12 cellular contexts compared by ENCODE assay signal in the genomic region with DNA sequence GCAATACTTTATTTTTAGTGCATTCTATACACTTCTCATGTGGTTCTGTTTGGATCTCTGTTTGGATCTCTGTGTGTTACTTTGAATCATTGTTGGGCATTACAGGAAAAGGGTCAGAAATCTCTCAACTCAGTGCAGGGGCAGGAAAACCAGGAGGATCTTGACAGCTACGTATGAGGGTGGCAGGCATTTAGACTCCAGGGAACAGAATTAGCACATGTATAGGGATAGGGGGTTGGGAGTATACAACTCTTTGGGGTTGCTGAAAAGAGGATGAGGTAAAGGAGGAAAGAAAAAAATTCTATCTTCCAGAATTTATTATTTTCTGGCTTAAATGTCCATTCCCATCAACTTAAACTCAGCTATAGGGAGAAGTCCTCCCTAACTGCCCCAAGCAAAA. TPM values are rescaled to one million over a fixed set of nuclear protein-coding genes. Genes with fewer than 3 reads are reported as not detected.
DNase-seq lines count a peak whose midpoint lies in the region; ATAC-seq and TF ChIP-seq lines count a peak whose summit lies in the region.
"Had no signal": no experiment of that assay in that cellular context is flagged by ENCODE, and none has a peak within 500 bp of the region (broad histone marks: within the 10 kb centered on the region; RNA-seq: fewer than 3 reads in every experiment).

No MANE protein-coding gene starts in this region.

- H3K4me3 ChIP-seq in H7 (ENCODE audit: insufficient read depth, low read depth, low read length) (no peak overlapping the region), neural progenitor cell (no peak overlapping the region), MM.1S (ENCODE audit: low read length) (no peak overlapping the region)
- H3K4me3 ChIP-seq: A549 had no signal

- H2AFZ ChIP-seq in neural progenitor cell (replicated peaks) (peak overlapping the region; percentile 50), MM.1S (ENCODE audit: low read length) (no peak overlapping the region)

- no peaks in the 10 kb centered on the region for H3K4me1 ChIP-seq in neural progenitor cell
- H3K4me1 ChIP-seq in MM.1S (ENCODE audit: low read length), result peaks cover 4% of the 10 kb centered on the region; the same call in 1 of the 2 replicates
- H3K4me1 ChIP-seq: A549, BE2C had no signal

- TF ChIP-seq CTCF in CD4-positive, alpha-beta T cell (IDR thresholded peaks at IDR 0.05), result no peak
- no peak for TF ChIP-seq CTCF in neural progenitor cell (IDR thresholded peaks at IDR 0.05)
- TF ChIP-seq CTCF in MM.1S (IDR thresholded peaks at IDR 0.05; ENCODE audit: low read length), result no peak

- H3K36me3 ChIP-seq in H7 (replicated peaks; ENCODE audit: control insufficient read depth, insufficient read depth, low read length) (no peaks in the 10 kb centered on the region), neural progenitor cell (no peaks in the 10 kb centered on the region), MM.1S (replicated peaks; ENCODE audit: insufficient read depth, low read length) (no peaks in the 10 kb centered on the region)
- H3K36me3 ChIP-seq: BE2C had no signal

- peaks cover 3% of the 10 kb centered on the region for H3K9me3 Mint-ChIP-seq in CD4-positive, alpha-beta T cell
- H3K9me3 Mint-ChIP-seq in activated T-helper 1 cell treated with anti-CD3 and anti-CD28 coated beads, Interleukin-12 subunit alpha, Interleukin-12 subunit beta, Interleukin-2, Interleukin-4 antibody, amounts not matched to agents 30 ng/mL and 10 ng/mL and 1 ng/mL, durations not matched to agents 14 hours and 24 hours and 36 hours, result peaks cover 13% of the 10 kb centered on the region
- H3K9me3 Mint-ChIP-seq in neural progenitor cell, result peaks cover 10% of the 10 kb centered on the region

- no peaks in the 10 kb centered on the region for H3K36me3 Mint-ChIP-seq in CD4-positive, alpha-beta T cell (ENCODE audit: low read depth)
- H3K36me3 Mint-ChIP-seq in activated T-helper 1 cell treated with anti-CD3 and anti-CD28 coated beads, Interleukin-12 subunit alpha, Interleukin-12 subunit beta, Interleukin-2, Interleukin-4 antibody, amounts not matched to agents 30 ng/mL and 10 ng/mL and 1 ng/mL, durations not matched to agents 14 hours and 24 hours and 36 hours (ENCODE audit: low read depth), result peaks cover 16% of the 10 kb centered on the region
- no peaks in the 10 kb centered on the region for H3K36me3 Mint-ChIP-seq in neural progenitor cell

- H3K9me2 ChIP-seq in MM.1S (replicated peaks; ENCODE audit: insufficient read depth, low read length), result no peaks in the 10 kb centered on the region

- no peaks in the 10 kb centered on the region for H3K79me2 ChIP-seq in neural progenitor cell (ENCODE audit: low read depth)
- no peaks in the 10 kb centered on the region for H3K79me2 ChIP-seq in MM.1S (ENCODE audit: low read length)

- H3K4me2 ChIP-seq in neural progenitor cell (no peak overlapping the region), MM.1S (ENCODE audit: low read depth, low read length) (no peak overlapping the region)
- H3K4me2 ChIP-seq: A549 had no signal

- intact Hi-C loops in CD4-positive, alpha-beta T cell (cut with DNase I, micrococcal nuclease), result no loop called here
- intact Hi-C loops in activated T-helper 1 cell treated with anti-CD3 and anti-CD28 coated beads, Interleukin-12 subunit alpha, Interleukin-12 subunit beta, Interleukin-2, Interleukin-4 antibody, amounts not matched to agents 30 ng/mL and 10 ng/mL and 1 ng/mL, durations not matched to agents 14 hours and 24 hours and 36 hours (cut with micrococcal nuclease), result no loop called here

- CTCF ChIA-PET in CD4-positive, alpha-beta T cell (lab: Charles Lee), result no interaction called here

- DNase-seq in CD4-positive, alpha-beta T cell, result no peak
- DNase-seq in H7 (peak; percentile 52), neural progenitor cell (ENCODE audit: low spot score) (no peak), RPMI8226 (no peak), MM.1S (no peak)
- DNase-seq in activated T-helper 1 cell treated with anti-CD3 and anti-CD28 coated beads, Interleukin-12 subunit alpha, Interleukin-12 subunit beta, Interleukin-2, Interleukin-4 antibody, amounts not matched to agents 30 ng/mL and 10 ng/mL and 1 ng/mL, durations not matched to agents 14 hours and 24 hours and 36 hours (ENCODE audit: low spot score), result no peak
- DNase-seq: BE2C, DMS53, GOT3 had no signal

- no peaks in the 10 kb centered on the region for H3K27me3 Mint-ChIP-seq in CD4-positive, alpha-beta T cell
- peaks cover 5% of the 10 kb centered on the region for H3K27me3 Mint-ChIP-seq in activated T-helper 1 cell treated with anti-CD3 and anti-CD28 coated beads, Interleukin-12 subunit alpha, Interleukin-12 subunit beta, Interleukin-2, Interleukin-4 antibody, amounts not matched to agents 30 ng/mL and 10 ng/mL and 1 ng/mL, durations not matched to agents 14 hours and 24 hours and 36 hours (ENCODE audit: insufficient read depth)
- no peaks in the 10 kb centered on the region for H3K27me3 Mint-ChIP-seq in neural progenitor cell (ENCODE audit: insufficient read depth, low read depth)

- no peaks in the 10 kb centered on the region for H3K27me3 ChIP-seq in CD4-positive, alpha-beta T cell (ENCODE audit: control insufficient read depth, insufficient read depth, low read length)
- H3K27me3 ChIP-seq in H7 (ENCODE audit: control insufficient read depth, insufficient read depth, low read length), result no peaks in the 10 kb centered on the region
- H3K27me3 ChIP-seq in neural progenitor cell, result no peaks in the 10 kb centered on the region
- no peaks in the 10 kb centered on the region for H3K27me3 ChIP-seq in MM.1S (replicated peaks; ENCODE audit: insufficient read depth, low read length)
- H3K27me3 ChIP-seq: BE2C had no signal

- peaks cover 44% of the 10 kb centered on the region for H3K4me1 Mint-ChIP-seq in CD4-positive, alpha-beta T cell (ENCODE audit: low read depth)
- peaks cover 72% of the 10 kb centered on the region for H3K4me1 Mint-ChIP-seq in activated T-helper 1 cell treated with anti-CD3 and anti-CD28 coated beads, Interleukin-12 subunit alpha, Interleukin-12 subunit beta, Interleukin-2, Interleukin-4 antibody, amounts not matched to agents 30 ng/mL and 10 ng/mL and 1 ng/mL, durations not matched to agents 14 hours and 24 hours and 36 hours (ENCODE audit: low read depth)
- H3K4me1 Mint-ChIP-seq in neural progenitor cell, result peaks cover 5% of the 10 kb centered on the region

- no peaks in the 10 kb centered on the region for H3F3A ChIP-seq in neural progenitor cell (ENCODE audit: low read depth)
- H3F3A ChIP-seq in MM.1S (ENCODE audit: insufficient read depth, low read length), result no peaks in the 10 kb centered on the region

- H3K4me3 Mint-ChIP-seq in CD4-positive, alpha-beta T cell, result peak overlapping the region; percentile 3
- peak overlapping the region; percentile 1 for H3K4me3 Mint-ChIP-seq in activated T-helper 1 cell treated with anti-CD3 and anti-CD28 coated beads, Interleukin-12 subunit alpha, Interleukin-12 subunit beta, Interleukin-2, Interleukin-4 antibody, amounts not matched to agents 30 ng/mL and 10 ng/mL and 1 ng/mL, durations not matched to agents 14 hours and 24 hours and 36 hours
- H3K4me3 Mint-ChIP-seq in neural progenitor cell, result no peak overlapping the region

- H4K20me1 ChIP-seq in neural progenitor cell (ENCODE audit: low read depth) (no peaks in the 10 kb centered on the region), MM.1S (ENCODE audit: insufficient read depth, low read length) (no peaks in the 10 kb centered on the region)

- H3K27ac Mint-ChIP-seq in CD4-positive, alpha-beta T cell, result no peak overlapping the region
- H3K27ac Mint-ChIP-seq in activated T-helper 1 cell treated with anti-CD3 and anti-CD28 coated beads, Interleukin-12 subunit alpha, Interleukin-12 subunit beta, Interleukin-2, Interleukin-4 antibody, amounts not matched to agents 30 ng/mL and 10 ng/mL and 1 ng/mL, durations not matched to agents 14 hours and 24 hours and 36 hours, result no peak overlapping the region
- H3K27ac Mint-ChIP-seq in neural progenitor cell, result no peak overlapping the region

- no peak overlapping the region for H3K27ac ChIP-seq in CD4-positive, alpha-beta T cell (ENCODE audit: low read depth, low read length)
- H3K27ac ChIP-seq in neural progenitor cell (no peak overlapping the region), MM.1S (ENCODE audit: low read length) (no peak overlapping the region)
- H3K27ac ChIP-seq: A549, HL-60 had no signal

- POLR2A ChIA-PET in CD4-positive, alpha-beta T cell (lab: Charles Lee), result no interaction called here

- no peaks in the 10 kb centered on the region for H3K9me3 ChIP-seq in CD4-positive, alpha-beta T cell (ENCODE audit: control insufficient read depth, low read length)
- no peaks in the 10 kb centered on the region for H3K9me3 ChIP-seq in neural progenitor cell (ENCODE audit: low read depth)
- H3K9me3 ChIP-seq in MM.1S (replicated peaks; ENCODE audit: insufficient read depth, low read length), result no peaks in the 10 kb centered on the region
- H3K9me3 ChIP-seq: BE2C had no signal

- ATAC-seq in CD4-positive, alpha-beta T cell (ENCODE audit: poor library complexity), result no peak
- ATAC-seq in GM18511 (IDR thresholded peaks at IDR 0.05; ENCODE audit: unreplicated experiment), result no peak
- ATAC-seq: A549 had no signal

- no peak overlapping the region for H3K9ac ChIP-seq in neural progenitor cell
- no peak overlapping the region for H3K9ac ChIP-seq in MM.1S (ENCODE audit: low read length)

RNA-seq across cellular contexts. Expression of a gene that starts 59.4 kb away (rescaled TPM):
- total RNA-seq in CD4-positive, alpha-beta T cell, result 1 to 10 TPM in 1 of 2 experiments, under 1 TPM in 1; 0.92 to 1.2 TPM
- 17.1 and 34.4 TPM in 2 replicates for total RNA-seq in H7 (2014; rRNA removed; shearing (Covaris generic))
- total RNA-seq in activated T-helper 1 cell treated with anti-CD3 and anti-CD28 coated beads, Interleukin-12 subunit alpha, Interleukin-12 subunit beta, Interleukin-2, Interleukin-4 antibody, amounts not matched to agents 30 ng/mL and 10 ng/mL and 1 ng/mL, durations not matched to agents 14 hours and 24 hours and 36 hours, result 141 and 159 TPM in 2 replicates
- 65.8 and 71.3 TPM in 2 replicates for total RNA-seq in neural progenitor cell (ENCODE audit: low replicate concordance)
